ENCODE assay signal across 16 cellular contexts in the genomic region with DNA sequence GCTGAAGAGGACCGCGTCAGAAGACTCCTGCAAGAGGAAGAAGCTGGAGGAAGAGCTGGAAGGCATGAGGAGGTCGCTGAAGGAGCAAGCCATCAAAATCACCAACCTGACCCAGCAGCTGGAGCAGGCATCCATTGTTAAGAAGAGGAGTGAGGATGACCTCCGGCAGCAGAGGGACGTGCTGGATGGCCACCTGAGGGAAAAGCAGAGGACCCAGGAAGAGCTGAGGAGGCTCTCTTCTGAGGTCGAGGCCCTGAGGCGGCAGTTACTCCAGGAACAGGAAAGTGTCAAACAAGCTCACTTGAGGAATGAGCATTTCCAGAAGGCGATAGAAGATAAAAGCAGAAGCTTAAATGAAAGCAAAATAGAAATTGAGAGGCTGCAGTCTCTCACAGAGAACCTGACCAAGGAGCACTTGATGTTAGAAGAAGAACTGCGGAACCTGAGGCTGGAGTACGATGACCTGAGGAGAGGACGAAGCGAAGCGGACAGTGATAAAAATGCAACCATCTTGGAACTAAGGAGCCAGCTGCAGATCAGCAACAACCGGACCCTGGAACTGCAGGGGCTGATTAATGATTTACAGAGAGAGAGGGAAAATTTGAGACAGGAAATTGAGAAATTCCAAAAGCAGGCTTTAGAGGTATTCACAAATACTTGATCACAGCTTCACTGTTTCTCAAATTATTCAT.
"Had no signal": no experiment of that assay in that cellular context is flagged by ENCODE, and none has a peak within 500 bp of the region (broad histone marks: within the 10 kb centered on the region; RNA-seq: fewer than 3 reads in every experiment).

No MANE protein-coding gene starts in this region.

- H3K4me1 Mint-ChIP-seq: activated CD4-positive, alpha-beta memory T cell treated with anti-CD3 and anti-CD28 coated beads, Interleukin-2, amount 10 ng/mL, durations not matched to agents 7 days and 5 days; neural crest cell; T-helper 17 cell had no signal

- H3K27ac ChIP-seq: dorsolateral prefrontal cortex, esophagus squamous epithelium, thoracic aorta, upper lobe of right lung had no signal

- H3K36me3 Mint-ChIP-seq: activated naive CD4-positive, alpha-beta T cell treated with anti-CD3 and anti-CD28 coated beads, Interleukin-2, amount 50 U/mL, for 72 hours had no signal

- H3K9me3 ChIP-seq: esophagus squamous epithelium, thoracic aorta, upper lobe of right lung had no signal

- H3K27ac Mint-ChIP-seq: activated CD4-positive, alpha-beta memory T cell treated with anti-CD3 and anti-CD28 coated beads, Interleukin-2, amount 10 ng/mL, durations not matched to agents 7 days and 5 days; activated naive CD4-positive, alpha-beta T cell treated with anti-CD3 and anti-CD28 coated beads, Interleukin-2, amount 50 U/mL, for 72 hours; T-helper 17 cell had no signal

- H3K4me1 ChIP-seq: upper lobe of right lung had no signal

- H3K4me3 Mint-ChIP-seq: activated CD4-positive, alpha-beta memory T cell treated with anti-CD3 and anti-CD28 coated beads, Interleukin-2, amount 10 ng/mL, durations not matched to agents 7 days and 5 days; neural crest cell; T-helper 17 cell had no signal

- H3K36me3 ChIP-seq: thoracic aorta, upper lobe of right lung had no signal

- DNase-seq: activated CD4-positive, alpha-beta memory T cell treated with anti-CD3 and anti-CD28 coated beads, Interleukin-2, amount 10 ng/mL, durations not matched to agents 7 days and 5 days; activated CD4-positive, alpha-beta T cell treated with anti-CD3 and anti-CD28 coated beads for 4 hours; activated gamma-delta T cell; activated T-cell treated with anti-CD3 and anti-CD28 coated beads, Interleukin-2, amount 50 U/mL, for 48 hours; dorsolateral prefrontal cortex; esophagus squamous epithelium; hypothalamus; midbrain; stimulated activated CD4-positive, alpha-beta T cell treated with anti-CD3 and anti-CD28 coated beads, Interleukin-12 subunit alpha, Interleukin-12 subunit beta, amount 100 ng/mL, for 4 hours; stimulated activated CD4-positive, alpha-beta T cell treated with anti-CD3 and anti-CD28 coated beads, Interleukin-2, amount 100 ng/mL, for 24 hours; T-helper 17 cell; upper lobe of right lung had no signal

- H3K27me3 ChIP-seq: esophagus squamous epithelium, upper lobe of right lung had no signal

- H3K9me3 Mint-ChIP-seq: activated CD4-positive, alpha-beta memory T cell treated with anti-CD3 and anti-CD28 coated beads, Interleukin-2, amount 10 ng/mL, durations not matched to agents 7 days and 5 days; activated naive CD4-positive, alpha-beta T cell treated with anti-CD3 and anti-CD28 coated beads, Interleukin-2, amount 50 U/mL, for 72 hours; neural crest cell had no signal

- ATAC-seq: activated naive CD4-positive, alpha-beta T cell treated with anti-CD3 and anti-CD28 coated beads, Interleukin-2, amount 50 U/mL, for 72 hours; T-helper 17 cell; upper lobe of right lung had no signal

- H3K4me3 ChIP-seq: dorsolateral prefrontal cortex, esophagus squamous epithelium, lung, thoracic aorta, upper lobe of right lung had no signal
